ENCODE assay signal across 19 cellular contexts in the genomic region with DNA sequence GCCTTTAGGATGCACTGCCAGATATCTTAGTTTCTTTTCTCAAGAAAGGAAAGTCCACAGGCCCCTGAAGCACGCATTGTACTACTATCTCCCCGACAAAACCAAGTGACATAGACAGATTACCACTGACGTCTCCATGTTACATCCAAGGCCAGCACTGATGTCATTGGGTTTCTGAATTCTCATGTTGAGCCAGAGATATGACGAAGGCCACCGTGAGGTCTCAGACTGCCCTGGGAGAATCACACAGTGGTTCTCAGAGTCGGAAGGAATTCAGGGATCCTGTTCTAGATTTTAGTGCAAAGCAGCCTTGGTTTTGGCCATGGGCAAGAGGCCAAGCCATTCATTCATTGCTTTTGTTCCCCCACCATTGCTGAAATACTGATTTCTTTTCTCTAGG.
A peak's percentile ranks its signal among the peaks of the same experiment; 100 is the strongest.
DNase-seq lines count a peak whose midpoint lies in the region; ATAC-seq and TF ChIP-seq lines count a peak whose summit lies in the region.
"Had no signal": no experiment of that assay in that cellular context is flagged by ENCODE, and none has a peak within 500 bp of the region (broad histone marks: within the 10 kb centered on the region; RNA-seq: fewer than 3 reads in every experiment).

No MANE protein-coding gene starts in this region.

- TF ChIP-seq RAD21 in SK-N-SH (IDR thresholded peaks at IDR 0.05; ENCODE audit: low read length): no peak

- H3K18ac ChIP-seq in mesenchymal stem cell (ENCODE audit: low read depth in 1 of 2, low read length in 2 of 2): no peak overlapping the region

- DNase-seq in SK-N-SH: no peak
- peak; percentile 49 for DNase-seq in fibroblast of mammary gland (ENCODE audit: low read depth)
- DNase-seq in mesenchymal stem cell: peak; percentile 60
- DNase-seq in thyroid gland: no peak
- no peak for DNase-seq in tibial nerve (ENCODE audit: low spot score in 2 of 2)
- no peak for DNase-seq in GM19240 (ENCODE audit: insufficient read length, low spot score)
- DNase-seq: activated CD4-positive, alpha-beta memory T cell treated with anti-CD3 and anti-CD28 coated beads for 36 hours; activated T-cell treated with anti-CD3 and anti-CD28 coated beads, Interleukin-2, amount 50 U/mL, for 72 hours; colonic mucosa; HFFc6; midbrain; T-helper 1 cell; tibial artery had no signal

- no peak overlapping the region for H3K14ac ChIP-seq in mesenchymal stem cell (ENCODE audit: low read length in 2 of 2)

- H3F3A ChIP-seq in SK-N-SH (replicated peaks; ENCODE audit: insufficient read depth): peaks cover 46% of the 10 kb centered on the region

- 78% methylated on average over 6 of the region's 6 CpGs for WGBS in SK-N-SH (ENCODE audit: low lambda C conversion rate)
- WGBS in mesenchymal stem cell: 82% methylated on average over 6 of the region's 6 CpGs
- 70 to 71% methylated on average over 6 of the region's 6 CpGs for WGBS in thyroid gland, 2 donors
- WGBS in tibial nerve, 2 donors: 61 to 65% methylated on average over 6 of the region's 6 CpGs

- H3K4me1 ChIP-seq in SK-N-SH (ENCODE audit: control insufficient read depth in 1 of 2, insufficient read depth in 2 of 2, low read depth in 1 of 2, low read length in 1 of 2) (peaks cover 49 to 70% of the 10 kb centered on the region in 2 experiments), mesenchymal stem cell (ENCODE audit: control insufficient read depth, insufficient read depth, low read depth, low read length) (peaks cover 9% of the 10 kb centered on the region), thyroid gland (peaks cover 36 to 72% of the 10 kb centered on the region in 2 donors), tibial nerve (peaks cover 0 to 21% (median 3%) of the 10 kb centered on the region in 4 donors)
- H3K4me1 ChIP-seq: colonic mucosa had no signal

- intact Hi-C loops in thyroid gland (cut with DNase I): loop anchor here (10.0 kb wide), 1 partner anchor 124 kb away; no protein-coding TSS in a partner anchor

- H2BK120ac ChIP-seq in mesenchymal stem cell (ENCODE audit: low read depth, low read length): no peak overlapping the region

- CTCF ChIA-PET in SK-N-SH (lab: Yijun Ruan, JAX): interaction anchor here (1.6 to 3.3 kb wide), 2 partner anchors 25 to 235 kb away, joined by 4 to 12 read pairs; no protein-coding TSS in a partner anchor

- no peaks in the 10 kb centered on the region for H3K27me3 ChIP-seq in SK-N-SH (ENCODE audit: insufficient read depth)
- H3K27me3 ChIP-seq in mesenchymal stem cell (ENCODE audit: control insufficient read depth in 1 of 2, insufficient read depth in 1 of 2, low read length in 2 of 2): peaks cover 0 to 60% of the 10 kb centered on the region in 2 experiments
- no peaks in the 10 kb centered on the region for H3K27me3 ChIP-seq in thyroid gland
- H3K27me3 ChIP-seq in tibial nerve: no peaks in the 10 kb centered on the region
- H3K27me3 ChIP-seq: colonic mucosa, tibial artery had no signal

- H3K79me1 ChIP-seq in mesenchymal stem cell (replicated peaks; ENCODE audit: low read length, poor library complexity, severe bottlenecking): peaks cover 35% of the 10 kb centered on the region

- H3K4me3 ChIP-seq in SK-N-SH (ENCODE audit: low read depth in 2 of 2, low read length in 1 of 2): no peak overlapping the region
- H3K4me3 ChIP-seq in fibroblast of mammary gland (ENCODE audit: control insufficient read depth, low read depth, low read length): no peak overlapping the region
- H3K4me3 ChIP-seq in mesenchymal stem cell (ENCODE audit: insufficient read depth in 1 of 2, low read depth in 1 of 2, low read length in 2 of 2): no peak overlapping the region
- H3K4me3 ChIP-seq in thyroid gland (replicated peaks in 1 of 3): no peak overlapping the region
- no peak overlapping the region for H3K4me3 ChIP-seq in tibial nerve
- H3K4me3 ChIP-seq: colonic mucosa, skin epidermis, tibial artery had no signal

- no peaks in the 10 kb centered on the region for H3K36me3 ChIP-seq in SK-N-SH (replicated peaks in 1 of 2; ENCODE audit: control insufficient read depth in 1 of 2, insufficient read depth in 2 of 2, low read length in 1 of 2)
- H3K36me3 ChIP-seq in mesenchymal stem cell (ENCODE audit: control insufficient read depth in 1 of 2, insufficient read depth in 2 of 2, low read depth in 1 of 2, low read length in 2 of 2): peaks cover 0 to 4% of the 10 kb centered on the region in 2 experiments
- H3K36me3 ChIP-seq in thyroid gland: no peaks in the 10 kb centered on the region
- H3K36me3 ChIP-seq in tibial nerve: no peaks in the 10 kb centered on the region
- H3K36me3 ChIP-seq: colonic mucosa, tibial artery had no signal

- TF ChIP-seq CTCF in SK-N-SH (IDR thresholded peaks at IDR 0.05) (no peak), fibroblast of mammary gland (conservative IDR thresholded peaks at IDR 0.05; ENCODE audit: control insufficient read depth, insufficient read depth, low read depth, low read length) (no peak), thyroid gland (IDR thresholded peaks at IDR 0.05) (no peak), tibial nerve (IDR thresholded peaks at IDR 0.05) (no peak)

- no peak overlapping the region for H3K4me2 ChIP-seq in SK-N-SH
- H3K4me2 ChIP-seq in mesenchymal stem cell (ENCODE audit: low read length, poor library complexity, severe bottlenecking): no peak overlapping the region

- H4K91ac ChIP-seq in mesenchymal stem cell (ENCODE audit: low read length): no peak overlapping the region

- TF ChIP-seq POLR2A in thyroid gland (IDR thresholded peaks at IDR 0.05) (no peak), tibial nerve (IDR thresholded peaks at IDR 0.05) (no peak)

- no peaks in the 10 kb centered on the region for H3K9me2 ChIP-seq in SK-N-SH

- POLR2A ChIA-PET in SK-N-SH (lab: Yijun Ruan, JAX): no interaction called here

- no peak overlapping the region for H2BK5ac ChIP-seq in mesenchymal stem cell (ENCODE audit: low read depth, low read length, poor library complexity, severe bottlenecking)

- ATAC-seq in SK-N-SH treated with all-trans-retinoic acid at 6 μM for 48 hours (no peak), HG02981 (IDR thresholded peaks at IDR 0.05; ENCODE audit: unreplicated experiment) (no peak)
- ATAC-seq: activated T-cell treated with anti-CD3 and anti-CD28 coated beads, Interleukin-2, amount 50 U/mL, for 72 hours had no signal

- no peak overlapping the region for H4K8ac ChIP-seq in mesenchymal stem cell (ENCODE audit: low read length)

- H2AK5ac ChIP-seq in mesenchymal stem cell (ENCODE audit: low read length, severe bottlenecking): no peak overlapping the region

- no peak overlapping the region for H2BK15ac ChIP-seq in mesenchymal stem cell (ENCODE audit: low read depth, poor library complexity, severe bottlenecking)

- H2AFZ ChIP-seq in SK-N-SH (ENCODE audit: low read depth) (no peak overlapping the region), mesenchymal stem cell (ENCODE audit: low read depth, low read length) (no peak overlapping the region)

- no peak for TF ChIP-seq EP300 in SK-N-SH (IDR thresholded peaks at IDR 0.05; ENCODE audit: borderline replicate concordance in 1 of 2, low read depth in 1 of 2, low read length in 1 of 2)
- TF ChIP-seq EP300 in tibial nerve (IDR thresholded peaks at IDR 0.05): no peak

- no peak overlapping the region for H3K4ac ChIP-seq in mesenchymal stem cell (ENCODE audit: low read depth in 1 of 2, low read length in 2 of 2)

- no peaks in the 10 kb centered on the region for H3K79me2 ChIP-seq in SK-N-SH (ENCODE audit: insufficient read depth)

- peaks cover 2% of the 10 kb centered on the region; the same call in 1 of the 2 replicates for H4K20me1 ChIP-seq in SK-N-SH (ENCODE audit: insufficient read depth)

- no peaks in the 10 kb centered on the region for H3K9me3 ChIP-seq in SK-N-SH
- H3K9me3 ChIP-seq in mesenchymal stem cell (ENCODE audit: control insufficient read depth, low read length): no peaks in the 10 kb centered on the region
- no peaks in the 10 kb centered on the region for H3K9me3 ChIP-seq in thyroid gland
- H3K9me3 ChIP-seq in tibial nerve: no peaks in the 10 kb centered on the region
- H3K9me3 ChIP-seq: colonic mucosa, tibial artery had no signal

- H3K23ac ChIP-seq in mesenchymal stem cell (ENCODE audit: low read length in 2 of 2): no peak overlapping the region

- H3K27ac ChIP-seq in SK-N-SH (ENCODE audit: low read depth in 2 of 2, low read length in 1 of 2): no peak overlapping the region; a peak in 1 of 4 replicates
- H3K27ac ChIP-seq in mesenchymal stem cell (ENCODE audit: low read length, poor library complexity, severe bottlenecking): no peak overlapping the region
- H3K27ac ChIP-seq in thyroid gland: peak overlapping the region; percentile 34 to 54 (median 36)
- H3K27ac ChIP-seq in tibial nerve: no peak overlapping the region
- H3K27ac ChIP-seq: 22Rv1, colonic mucosa, RWPE1, skin epidermis, tibial artery, VCaP had no signal

- H3K9ac ChIP-seq in SK-N-SH (no peak overlapping the region), mesenchymal stem cell (ENCODE audit: low read length) (no peak overlapping the region)

- H2BK12ac ChIP-seq in mesenchymal stem cell (ENCODE audit: low read length in 2 of 2): no peak overlapping the region

TF ChIP-seq in SK-N-SH treated with all-trans-retinoic acid at 6 μM for 48 hours, 23 proteins besides CTCF, POLR2A, EP300 and RAD21:
- TF ChIP-seq CSDC2 (CRISPR knock-in tag; IDR thresholded peaks at IDR 0.05) (no peak), ZFP3 (CRISPR knock-in tag; IDR thresholded peaks at IDR 0.05) (0 out of 2 replicates have a peak, but pooled peaks have one; percentile 8)

TF ChIP-seq in SK-N-SH, 30 proteins besides CTCF, POLR2A, EP300 and RAD21 (continues in another document):
- TF ChIP-seq NFIC (IDR thresholded peaks at IDR 0.05; ENCODE audit: borderline replicate concordance) (no peak), FOXM1 (IDR thresholded peaks at IDR 0.05; ENCODE audit: low read depth) (no peak), TAF1 (IDR thresholded peaks at IDR 0.05; ENCODE audit: borderline replicate concordance, low read depth, low read length) (no peak)
- TF ChIP-seq, protein P1, sequence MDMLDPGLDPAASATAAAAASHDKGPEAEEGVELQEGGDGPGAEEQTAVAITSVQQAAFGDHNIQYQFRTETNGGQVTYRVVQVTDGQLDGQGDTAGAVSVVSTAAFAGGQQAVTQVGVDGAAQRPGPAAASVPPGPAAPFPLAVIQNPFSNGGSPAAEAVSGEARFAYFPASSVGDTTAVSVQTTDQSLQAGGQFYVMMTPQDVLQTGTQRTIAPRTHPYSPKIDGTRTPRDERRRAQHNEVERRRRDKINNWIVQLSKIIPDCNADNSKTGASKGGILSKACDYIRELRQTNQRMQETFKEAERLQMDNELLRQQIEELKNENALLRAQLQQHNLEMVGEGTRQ (IDR thresholded peaks at IDR 0.05; ENCODE audit: borderline replicate concordance, low read depth, low read length): no peak
- TF ChIP-seq, protein P2, sequence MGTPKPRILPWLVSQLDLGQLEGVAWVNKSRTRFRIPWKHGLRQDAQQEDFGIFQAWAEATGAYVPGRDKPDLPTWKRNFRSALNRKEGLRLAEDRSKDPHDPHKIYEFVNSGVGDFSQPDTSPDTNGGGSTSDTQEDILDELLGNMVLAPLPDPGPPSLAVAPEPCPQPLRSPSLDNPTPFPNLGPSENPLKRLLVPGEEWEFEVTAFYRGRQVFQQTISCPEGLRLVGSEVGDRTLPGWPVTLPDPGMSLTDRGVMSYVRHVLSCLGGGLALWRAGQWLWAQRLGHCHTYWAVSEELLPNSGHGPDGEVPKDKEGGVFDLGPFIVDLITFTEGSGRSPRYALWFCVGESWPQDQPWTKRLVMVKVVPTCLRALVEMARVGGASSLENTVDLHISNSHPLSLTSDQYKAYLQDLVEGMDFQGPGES (IDR thresholded peaks at IDR 0.05; ENCODE audit: low read depth, low read length): no peak

Comparison
In these comparisons a context has a peak if more than half of its experiments do, and no peak if none do; other contexts are left out.
1. DNase-seq: peak in fibroblast of mammary gland (single experiment) and mesenchymal stem cell (single experiment); none in SK-N-SH (single experiment), thyroid gland (0 of 2), tibial nerve (0 of 2) and GM19240 (single experiment).
2. H3K27ac ChIP-seq: peak in thyroid gland (3 of 3); none in SK-N-SH (0 of 2), mesenchymal stem cell (single experiment) and tibial nerve (0 of 4).